Comparison of ENCODE assay signal across 8 cellular contexts in the genomic region with DNA sequence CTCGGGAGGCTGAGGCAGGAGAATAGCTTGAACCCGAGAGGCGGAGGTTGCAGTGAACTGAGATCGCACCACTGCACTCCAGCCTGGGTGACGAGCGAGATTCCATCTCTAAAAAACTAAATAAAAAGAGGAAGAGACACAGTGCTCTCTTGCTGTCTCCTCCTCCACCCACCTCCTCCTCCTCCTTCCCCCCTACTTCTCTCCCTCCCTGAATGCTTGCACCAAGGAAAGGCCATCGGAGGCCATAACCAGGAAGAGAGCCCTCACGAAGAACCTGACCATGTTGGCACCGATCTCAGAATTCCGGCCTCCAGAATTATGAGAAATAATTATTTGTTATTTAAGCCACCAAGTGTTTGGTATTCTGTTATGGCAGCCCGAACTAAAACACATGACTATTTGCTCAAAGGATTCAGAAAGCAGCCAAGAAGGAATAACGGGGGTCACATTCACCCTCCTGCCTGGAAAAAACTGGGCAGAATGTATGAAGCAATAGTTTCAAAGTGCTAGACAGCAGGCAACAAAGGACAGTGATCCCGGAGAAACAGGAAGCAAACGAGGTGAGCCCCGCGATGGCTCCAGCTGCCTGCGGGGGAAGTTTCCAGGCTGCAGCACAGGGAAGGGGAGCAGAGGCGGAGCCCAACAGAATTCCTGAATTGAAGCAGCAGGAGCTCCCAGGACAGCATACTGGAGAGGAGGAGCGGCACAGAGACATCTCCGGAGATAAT. TPM values are rescaled to one million over a fixed set of nuclear protein-coding genes. Genes with fewer than 3 reads are reported as not detected.
DNase-seq lines count a peak whose midpoint lies in the region; ATAC-seq and TF ChIP-seq lines count a peak whose summit lies in the region.

No MANE protein-coding gene starts in this region.

- H3K23ac ChIP-seq in H9 (ENCODE audit: insufficient read length, low read depth, low read length): no peak overlapping the region

- TF ChIP-seq CTCF in H9 (conservative IDR thresholded peaks at IDR 0.05): no peak
- no peak for TF ChIP-seq CTCF in heart left ventricle (IDR thresholded peaks at IDR 0.05)
- no peak for TF ChIP-seq CTCF in progenitor cell of endocrine pancreas (IDR thresholded peaks at IDR 0.05; ENCODE audit: unreplicated experiment)

- ATAC-seq in heart left ventricle (peak; percentile 41 to 67 (median 54)), HG02678 (IDR thresholded peaks at IDR 0.05; ENCODE audit: unreplicated experiment) (no peak)

- no peaks in the 10 kb centered on the region for H3K79me2 ChIP-seq in H9 (ENCODE audit: insufficient read depth, low read length)

- no peaks in the 10 kb centered on the region for H3K79me1 ChIP-seq in H9 (ENCODE audit: insufficient read depth, low read depth, low read length, poor library complexity, severe bottlenecking)

- peak overlapping the region; percentile 69 for H4K8ac ChIP-seq in H9 (replicated peaks; ENCODE audit: insufficient read length, low read depth, low read length)

- no peaks in the 10 kb centered on the region for H3K36me3 ChIP-seq in heart left ventricle

- no peaks in the 10 kb centered on the region for H3K9me3 ChIP-seq in H9 (ENCODE audit: control insufficient read depth, low read depth, low read length)
- no peaks in the 10 kb centered on the region for H3K9me3 ChIP-seq in heart left ventricle

- H3K4me3 ChIP-seq in heart left ventricle: peak overlapping the region in 10 of 12 donors; percentile 20 to 56 (median 41)

- H3K4me1 Mint-ChIP-seq in H9: peaks cover 19 to 27% of the 10 kb centered on the region in 2 experiments
- peaks cover 20% of the 10 kb centered on the region for H3K4me1 Mint-ChIP-seq in progenitor cell of endocrine pancreas (ENCODE audit: low read depth)

- H3K14ac ChIP-seq in H9 (ENCODE audit: insufficient read depth, low read length): peak overlapping the region; percentile 68; the same call in 1 of the 2 replicates

- DNase-seq in H9 (peak; percentile 84), SW480 (ENCODE audit: low spot score) (peak; percentile 69), heart left ventricle (peak in 3 of 5 donors; percentile 24 to 50 (median 44)), progenitor cell of endocrine pancreas (ENCODE audit: low spot score, unreplicated experiment) (no peak), SIG-M5 treated with dmso at 0.1 percent for 504 hours (lab: John Stamatoyannopoulos, UW; ENCODE audit: unreplicated experiment) (no peak)
- no peak for DNase-seq in activated CD8-positive, alpha-beta memory T cell treated with anti-CD3 and anti-CD28 coated beads, Interleukin-2, amount 50 U/mL, for 4 hours
- DNase-seq in activated CD4-positive, alpha-beta T cell treated with anti-CD3 and anti-CD28 coated beads for 48 hours: no peak

- peak overlapping the region; percentile 47 for H3K9ac ChIP-seq in H9 (ENCODE audit: extremely low read depth, insufficient read length, low read length)

- no peak overlapping the region for H2BK120ac ChIP-seq in H9 (ENCODE audit: low read depth, low read length, poor library complexity, severe bottlenecking)

- H3K4me2 ChIP-seq in H9 (ENCODE audit: insufficient read depth, insufficient read length, low read length): peak overlapping the region; percentile 41

- H3K36me3 Mint-ChIP-seq in H9 (ENCODE audit: insufficient read depth in 1 of 3, low read depth in 3 of 3): no peaks in the 10 kb centered on the region
- no peaks in the 10 kb centered on the region for H3K36me3 Mint-ChIP-seq in progenitor cell of endocrine pancreas (ENCODE audit: insufficient read depth)

- no peak overlapping the region for H4K91ac ChIP-seq in H9 (ENCODE audit: insufficient read length, low read depth, low read length)

- H3K27me3 ChIP-seq in H9 (ENCODE audit: insufficient read depth, low read length): no peaks in the 10 kb centered on the region
- H3K27me3 ChIP-seq in heart left ventricle: no peaks in the 10 kb centered on the region

- H3K23me2 ChIP-seq in H9 (ENCODE audit: insufficient read length, low read depth, low read length, poor library complexity, severe bottlenecking): peaks cover 8% of the 10 kb centered on the region

- peak overlapping the region in 1 of 3 experiments; percentile 21; a peak in 1 of 7 replicates for H3K27ac Mint-ChIP-seq in H9
- peak overlapping the region; percentile 86 for H3K27ac Mint-ChIP-seq in progenitor cell of endocrine pancreas

- TF ChIP-seq POLR2A in heart left ventricle (IDR thresholded peaks at IDR 0.05): no peak

- H2BK20ac ChIP-seq in H9 (ENCODE audit: low read depth, low read length, poor library complexity, severe bottlenecking): no peak overlapping the region

- intact Hi-C loops in heart left ventricle (cut with DNase I): no loop called here

- H2BK15ac ChIP-seq in H9 (ENCODE audit: low read depth, low read length): no peak overlapping the region

- H4K20me1 ChIP-seq in H9 (ENCODE audit: control insufficient read depth, insufficient read depth, insufficient read length): no peaks in the 10 kb centered on the region

- WGBS in H9 (ENCODE audit: extremely low coverage, insufficient read length, low lambda C conversion rate): no CpG with 5 or more reads among the region's 20 CpGs
- 40 to 48% (median 45%) methylated on average over 20 of the region's 20 CpGs for WGBS in heart left ventricle, 4 donors

- H4K5ac ChIP-seq in H9 (ENCODE audit: insufficient read length, low read depth, low read length): no peak overlapping the region

- H3K4me3 Mint-ChIP-seq in H9: peak overlapping the region; percentile 51 to 69
- peak overlapping the region; percentile 58 for H3K4me3 Mint-ChIP-seq in progenitor cell of endocrine pancreas (ENCODE audit: low read depth)

- H2AK5ac ChIP-seq in H9 (ENCODE audit: insufficient read length, low read length): no peak overlapping the region

- H3K18ac ChIP-seq in H9 (ENCODE audit: insufficient read length, low read depth, low read length): peak overlapping the region; percentile 72

- H3T11ph ChIP-seq in H9 (ENCODE audit: low read length): no peak overlapping the region

- no peak overlapping the region for H3K56ac ChIP-seq in H9 (ENCODE audit: insufficient read length, low read depth, low read length)

- H3K4me1 ChIP-seq in H9 (ENCODE audit: insufficient read depth, low read length) (no peaks in the 10 kb centered on the region; the same call in 1 of the 2 replicates), heart left ventricle (peaks cover 0 to 12% (median 5%) of the 10 kb centered on the region in 12 donors)

- no peak overlapping the region for H3K27ac ChIP-seq in H9 (ENCODE audit: insufficient read length, low read depth, low read length)
- peak overlapping the region in 4 of 12 donors; percentile 27 to 38 (median 28) for H3K27ac ChIP-seq in heart left ventricle

- H3K9me3 Mint-ChIP-seq in H9 (no peaks in the 10 kb centered on the region; a peak in 1 of 5 replicates), progenitor cell of endocrine pancreas (ENCODE audit: low read depth) (no peaks in the 10 kb centered on the region)

- peak overlapping the region; percentile 99 for H2AFZ ChIP-seq in H9 (ENCODE audit: low read length)

- peaks cover 9% of the 10 kb centered on the region for H3K27me3 Mint-ChIP-seq in H9 (ENCODE audit: low read depth)
- peaks cover 3% of the 10 kb centered on the region for H3K27me3 Mint-ChIP-seq in progenitor cell of endocrine pancreas

- no peak overlapping the region for H2BK12ac ChIP-seq in H9 (ENCODE audit: insufficient read length, low read depth, low read length)

- H3K4ac ChIP-seq in H9 (ENCODE audit: low read depth, low read length): no peak overlapping the region; the same call in 1 of the 2 replicates

- H2BK5ac ChIP-seq in H9 (ENCODE audit: insufficient read length, low read length): no peak overlapping the region

RNA-seq across cellular contexts. Expression of gene LDLRAD1, which starts 35.8 kb away (rescaled TPM):
- total RNA-seq in H9 (2021): not detected in 2 replicates
- not detected for total RNA-seq in heart left ventricle
- polyA plus RNA-seq in heart left ventricle: not detected
- total RNA-seq in progenitor cell of endocrine pancreas: 0.20 and 0.84 TPM in 2 replicates

RNA-seq across cellular contexts. Expression of gene LRRC42, which starts 36.0 kb away (rescaled TPM):
- 36.3 and 38.2 TPM in 2 replicates for total RNA-seq in H9 (2021)
- 10 to 100 TPM; 10.9 to 18.5 (median 14.3) TPM for total RNA-seq in heart left ventricle
- 10 to 100 TPM in 1 of 2 donors, 1 to 10 TPM in 1; 3.7 to 18.2 TPM for polyA plus RNA-seq in heart left ventricle
- total RNA-seq in progenitor cell of endocrine pancreas: 63.5 and 64.0 TPM in 2 replicates

RNA-seq across cellular contexts. Expression of gene IFT25, which starts 36.7 kb away (rescaled TPM):
- total RNA-seq in H9 (2021): 33.6 and 36.8 TPM in 2 replicates
- total RNA-seq in heart left ventricle: 10 to 100 TPM in 6 of 9 donors, 1 to 10 TPM in 3; 6.5 to 17.6 (median 12.3) TPM
- polyA plus RNA-seq in heart left ventricle: 10 to 100 TPM; 10.6 to 11.6 TPM
- 35.4 and 39.2 TPM in 2 replicates for total RNA-seq in progenitor cell of endocrine pancreas

Comparison
In these comparisons a context has a peak if more than half of its experiments do, and no peak if none do; other contexts are left out.
1. DNase-seq: peak in H9 (single experiment), SW480 (single experiment) and heart left ventricle (3 of 5); none in progenitor cell of endocrine pancreas (single experiment), activated CD8-positive, alpha-beta memory T cell treated with anti-CD3 and anti-CD28 coated beads, Interleukin-2, amount 50 U/mL, for 4 hours (single experiment), activated CD4-positive, alpha-beta T cell treated with anti-CD3 and anti-CD28 coated beads for 48 hours (single experiment) and SIG-M5 treated with dmso at 0.1 percent for 504 hours (single experiment).